In the genomic region with DNA sequence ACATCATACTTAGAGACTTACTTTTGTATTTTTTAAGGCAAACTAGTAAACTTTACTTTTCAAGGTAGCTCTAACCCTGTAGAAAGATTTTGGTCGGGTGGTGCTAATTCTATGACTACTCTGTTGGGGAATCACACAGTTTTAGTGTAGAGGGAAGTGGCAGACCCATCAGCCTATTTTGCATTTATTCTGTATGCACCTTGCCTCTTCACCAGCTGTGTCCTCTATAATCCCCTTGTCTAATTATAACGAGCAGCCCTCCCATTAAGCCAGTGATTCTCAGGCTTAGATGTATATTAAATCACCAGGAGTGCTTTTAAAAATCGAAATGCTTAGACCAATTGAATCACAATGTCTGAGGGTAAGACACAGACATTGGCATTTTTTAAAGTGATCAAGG, we compare ENCODE assay signal across 12 cellular contexts.
DNase-seq lines count a peak whose midpoint lies in the region; ATAC-seq, FAIRE-seq and TF ChIP-seq lines count a peak whose summit lies in the region.
"Had no signal": no experiment of that assay in that cellular context is flagged by ENCODE, and none has a peak within 500 bp of the region (broad histone marks: within the 10 kb centered on the region; RNA-seq: fewer than 3 reads in every experiment).

No MANE protein-coding gene starts in this region.

- H3K36me3 ChIP-seq in H1 (ENCODE audit: control insufficient read depth in 2 of 4, insufficient read depth in 4 of 4, low read length in 3 of 4): peaks cover 0 to 3% (median 0%) of the 10 kb centered on the region in 4 experiments; a peak in 1 of 8 replicates
- H3K36me3 ChIP-seq: right atrium auricular region had no signal

- H3K4me3 Mint-ChIP-seq in activated CD4-positive, alpha-beta T cell treated with anti-CD3 and anti-CD28 coated beads for 36 hours: no peak overlapping the region
- H3K4me3 Mint-ChIP-seq: activated T-helper 1 cell treated with anti-CD3 and anti-CD28 coated beads, Interleukin-12 subunit alpha, Interleukin-12 subunit beta, Interleukin-2, Interleukin-4 antibody, amounts not matched to agents 30 ng/mL and 10 ng/mL and 1 ng/mL, durations not matched to agents 14 hours and 24 hours and 36 hours; central memory CD8-positive, alpha-beta T cell had no signal

- DNase-seq in H1 (ENCODE audit: low read depth in 1 of 2, low spot score in 2 of 2) (no peak), OCI-M1 (lab: John Stamatoyannopoulos, UW) (no peak), left cardiac atrium (no peak), activated gamma-delta T cell (lab: John Stamatoyannopoulos, UW) (no peak)
- DNase-seq in activated CD4-positive, alpha-beta T cell treated with anti-CD3 and anti-CD28 coated beads for 36 hours: no peak
- DNase-seq: mesenchymal stem cell had no signal

- 0 out of 3 replicates have a peak, but pooled peaks of 1 of the 2 experiments have one; percentile 26 for TF ChIP-seq POLR2A in H1 (IDR thresholded peaks at IDR 0.05; ENCODE audit: control extremely low read depth in 1 of 2, low read depth in 2 of 2, low read length in 2 of 2)

- H3K18ac ChIP-seq in H1 (ENCODE audit: extremely low read depth, low read length): no peak overlapping the region

- intact Hi-C loops in left cardiac atrium (cut with DNase I): no loop called here
- intact Hi-C loops in activated CD4-positive, alpha-beta T cell treated with anti-CD3 and anti-CD28 coated beads for 36 hours (cut with DNase I, micrococcal nuclease): no loop called here

- POLR2A ChIA-PET in H1 (lab: Charles Lee; ENCODE audit: partially characterized antibody): interaction anchor here (1.0 kb wide), 1 partner anchor 88 kb away, joined by 3 read pairs; a partner anchor contains a TSS
- POLR2A ChIA-PET in activated CD4-positive, alpha-beta T cell treated with anti-CD3 and anti-CD28 coated beads for 36 hours (lab: Charles Lee): no interaction called here

- H4K5ac ChIP-seq in H1 (ENCODE audit: insufficient read length, low read depth, low read length): no peak overlapping the region

- no peaks in the 10 kb centered on the region; a peak in 1 of 7 replicates for H3K27me3 ChIP-seq in H1 (replicated peaks in 1 of 4; ENCODE audit: control insufficient read depth in 3 of 4, extremely low read depth in 1 of 4, insufficient read depth in 3 of 4, low read length in 3 of 4)
- H3K27me3 ChIP-seq: right atrium auricular region had no signal

- peaks cover 1 to 30% (median 17%) of the 10 kb centered on the region in 4 experiments for H3K4me1 ChIP-seq in H1 (replicated peaks in 1 of 4; ENCODE audit: control insufficient read depth in 3 of 4, insufficient read depth in 4 of 4, low read length in 3 of 4)
- H3K4me1 ChIP-seq: right atrium auricular region had no signal

- peaks cover 2 to 5% of the 10 kb centered on the region in 2 experiments for H4K20me1 ChIP-seq in H1 (replicated peaks in 1 of 2; ENCODE audit: control insufficient read depth in 1 of 2, insufficient read depth in 2 of 2, low read length in 2 of 2)

- TF ChIP-seq EP300 in H1 (IDR thresholded peaks at IDR 0.05; ENCODE audit: borderline replicate concordance in 1 of 2, low read depth in 2 of 2, low read length in 2 of 2): no peak

- H3K4ac ChIP-seq in H1 (replicated peaks; ENCODE audit: insufficient read length, low read depth, low read length): no peak overlapping the region

- H4K8ac ChIP-seq in H1 (ENCODE audit: extremely low read depth, insufficient read depth, low read length): no peak overlapping the region

- H3K23ac ChIP-seq in H1 (ENCODE audit: insufficient read length): no peak overlapping the region

- no peak overlapping the region for H3K27ac ChIP-seq in H1 (ENCODE audit: low read depth, low read length)
- H3K27ac ChIP-seq: right atrium auricular region had no signal

- H2AFZ ChIP-seq in H1 (ENCODE audit: low read length): no peak overlapping the region

- H3K4me1 Mint-ChIP-seq in activated CD4-positive, alpha-beta T cell treated with anti-CD3 and anti-CD28 coated beads for 36 hours: peaks cover 32% of the 10 kb centered on the region

- H3K23me2 ChIP-seq in H1 (ENCODE audit: low read depth, low read length): no peaks in the 10 kb centered on the region

- peaks cover 6% of the 10 kb centered on the region for H3K36me3 Mint-ChIP-seq in activated CD4-positive, alpha-beta T cell treated with anti-CD3 and anti-CD28 coated beads for 36 hours (ENCODE audit: low read depth)

- 26% methylated on average over 3 of the region's 3 CpGs; no CpG with 5 or more reads in 1 of the 2 experiments for WGBS in H1 (ENCODE audit: extremely low coverage in 1 of 2, insufficient coverage in 1 of 2, insufficient read length in 1 of 2, insufficient replicate concordance in 2 of 2, low coverage in 1 of 2, low lambda C conversion rate in 2 of 2, missing lambda C conversion rate in 1 of 2), 2 experiments

- no peak overlapping the region for H3K56ac ChIP-seq in H1 (replicated peaks; ENCODE audit: insufficient read length, low read depth, low read length)

- TF ChIP-seq RAD21 in H1 (IDR thresholded peaks at IDR 0.05 in 1 of 2, conservative IDR thresholded peaks at IDR 0.05 in 1 of 2; ENCODE audit: low read depth in 2 of 2, low read length in 2 of 2): no peak

- no peak overlapping the region for H2AK5ac ChIP-seq in H1 (ENCODE audit: low read depth, low read length)

- H3K9me3 ChIP-seq in H1 (ENCODE audit: insufficient read depth in 2 of 2, low read depth in 1 of 2, low read length in 1 of 2): no peaks in the 10 kb centered on the region
- H3K9me3 ChIP-seq: right atrium auricular region had no signal

- no peak overlapping the region for H4K91ac ChIP-seq in H1 (replicated peaks; ENCODE audit: insufficient read length, low read length)

- H3K27me3 Mint-ChIP-seq in activated CD4-positive, alpha-beta T cell treated with anti-CD3 and anti-CD28 coated beads for 36 hours: no peaks in the 10 kb centered on the region
- H3K27me3 Mint-ChIP-seq: central memory CD8-positive, alpha-beta T cell had no signal

- no peak overlapping the region for H2BK120ac ChIP-seq in H1 (replicated peaks; ENCODE audit: low read depth, low read length)

- no peak overlapping the region for H2BK5ac ChIP-seq in H1 (ENCODE audit: low read depth, low read length)

- no peaks in the 10 kb centered on the region for H3K9me3 Mint-ChIP-seq in activated CD4-positive, alpha-beta T cell treated with anti-CD3 and anti-CD28 coated beads for 36 hours (ENCODE audit: low read depth)
- H3K9me3 Mint-ChIP-seq: activated T-helper 1 cell treated with anti-CD3 and anti-CD28 coated beads, Interleukin-12 subunit alpha, Interleukin-12 subunit beta, Interleukin-2, Interleukin-4 antibody, amounts not matched to agents 30 ng/mL and 10 ng/mL and 1 ng/mL, durations not matched to agents 14 hours and 24 hours and 36 hours; central memory CD8-positive, alpha-beta T cell had no signal

- peak overlapping the region; percentile 32 to 43; a peak in 3 of 4 replicates for H3K4me2 ChIP-seq in H1 (ENCODE audit: insufficient read depth in 1 of 2, low read depth in 2 of 2, low read length in 2 of 2)

- peak overlapping the region in 1 of 4 experiments; percentile 13; a peak in 1 of 8 replicates for H3K4me3 ChIP-seq in H1 (ENCODE audit: extremely low read depth in 1 of 4, insufficient read depth in 2 of 4, low read depth in 3 of 4, low read length in 4 of 4)
- H3K4me3 ChIP-seq: right atrium auricular region had no signal

- peaks cover 9% of the 10 kb centered on the region for H3K79me1 ChIP-seq in H1 (ENCODE audit: low read depth, low read length)

- peaks cover 6 to 85% of the 10 kb centered on the region in 2 experiments for H3K79me2 ChIP-seq in H1 (ENCODE audit: control insufficient read depth in 1 of 2, insufficient read depth in 2 of 2, low read length in 2 of 2)

- no peak overlapping the region for H2BK20ac ChIP-seq in H1 (ENCODE audit: low read length)

- H3K14ac ChIP-seq in H1 (ENCODE audit: insufficient read length): no peak overlapping the region

- no peak for FAIRE-seq in H1 (lab: Jason Lieb, UNC)

- no peak for TF ChIP-seq CTCF in H1 (IDR thresholded peaks at IDR 0.05; ENCODE audit: control extremely low read depth in 1 of 3, insufficient read depth in 1 of 3, low read depth in 1 of 3, low read length in 3 of 3)

- CTCF ChIA-PET in H1 (lab: Charles Lee; ENCODE audit: partially characterized antibody): interaction anchor here (0.7 to 2.7 kb wide), 9 partner anchors 11 to 234 kb away, joined by 3 to 13 read pairs (median 3); no protein-coding TSS in a partner anchor
- CTCF ChIA-PET in activated CD4-positive, alpha-beta T cell treated with anti-CD3 and anti-CD28 coated beads for 36 hours (lab: Charles Lee): interaction anchor here (1.2 to 1.6 kb wide), 2 partner anchors 11 to 55 kb away, joined by 3 to 5 read pairs; no protein-coding TSS in a partner anchor

- no peak overlapping the region for H3K9ac ChIP-seq in H1 (replicated peaks in 1 of 4; ENCODE audit: extremely low read depth in 1 of 4, low read depth in 3 of 4, low read length in 3 of 4)

- ATAC-seq in GM18858 (IDR thresholded peaks at IDR 0.05; ENCODE audit: unreplicated experiment) (peak; percentile 41), GM21619 (IDR thresholded peaks at IDR 0.05; ENCODE audit: unreplicated experiment) (peak; percentile 63), HG03460 (IDR thresholded peaks at IDR 0.05; ENCODE audit: unreplicated experiment) (peak; percentile 70), left cardiac atrium (no peak)
- no peak for ATAC-seq in activated CD4-positive, alpha-beta T cell treated with anti-CD3 and anti-CD28 coated beads for 36 hours

- H3K27ac Mint-ChIP-seq in activated CD4-positive, alpha-beta T cell treated with anti-CD3 and anti-CD28 coated beads for 36 hours: no peak overlapping the region
- H3K27ac Mint-ChIP-seq: activated T-helper 1 cell treated with anti-CD3 and anti-CD28 coated beads, Interleukin-12 subunit alpha, Interleukin-12 subunit beta, Interleukin-2, Interleukin-4 antibody, amounts not matched to agents 30 ng/mL and 10 ng/mL and 1 ng/mL, durations not matched to agents 14 hours and 24 hours and 36 hours had no signal

- H2BK12ac ChIP-seq in H1 (ENCODE audit: low read depth, low read length): no peak overlapping the region

- H2BK15ac ChIP-seq in H1 (ENCODE audit: low read length): no peak overlapping the region

TF ChIP-seq in H1, 55 proteins besides CTCF, POLR2A, EP300 and RAD21 (continues in another document):
- TF ChIP-seq, protein P1, sequence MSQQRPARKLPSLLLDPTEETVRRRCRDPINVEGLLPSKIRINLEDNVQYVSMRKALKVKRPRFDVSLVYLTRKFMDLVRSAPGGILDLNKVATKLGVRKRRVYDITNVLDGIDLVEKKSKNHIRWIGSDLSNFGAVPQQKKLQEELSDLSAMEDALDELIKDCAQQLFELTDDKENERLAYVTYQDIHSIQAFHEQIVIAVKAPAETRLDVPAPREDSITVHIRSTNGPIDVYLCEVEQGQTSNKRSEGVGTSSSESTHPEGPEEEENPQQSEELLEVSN (IDR thresholded peaks at IDR 0.05): no peak
- TF ChIP-seq EGR1 (IDR thresholded peaks at IDR 0.05; ENCODE audit: borderline replicate concordance, low read depth, low read length) (no peak), SRF (IDR thresholded peaks at IDR 0.05; ENCODE audit: low read depth, low read length) (no peak), CTBP2 (IDR thresholded peaks at IDR 0.05; ENCODE audit: borderline replicate concordance, insufficient read depth, insufficient read length, low read length) (no peak), PHF8 (conservative IDR thresholded peaks at IDR 0.05; ENCODE audit: low read depth, low read length) (no peak), BCL11A (IDR thresholded peaks at IDR 0.05; ENCODE audit: low read depth in 2 of 2, low read length in 2 of 2) (no peak), GTF2F1 (IDR thresholded peaks at IDR 0.05; ENCODE audit: borderline replicate concordance, low read depth, low read length) (no peak)

Comparison
In these comparisons a context has a peak if more than half of its experiments do, and no peak if none do; other contexts are left out.
1. ATAC-seq: peak in GM18858 (single experiment), GM21619 (single experiment) and HG03460 (single experiment); none in left cardiac atrium (0 of 2) and activated CD4-positive, alpha-beta T cell treated with anti-CD3 and anti-CD28 coated beads for 36 hours (single experiment).